In the genomic region with DNA sequence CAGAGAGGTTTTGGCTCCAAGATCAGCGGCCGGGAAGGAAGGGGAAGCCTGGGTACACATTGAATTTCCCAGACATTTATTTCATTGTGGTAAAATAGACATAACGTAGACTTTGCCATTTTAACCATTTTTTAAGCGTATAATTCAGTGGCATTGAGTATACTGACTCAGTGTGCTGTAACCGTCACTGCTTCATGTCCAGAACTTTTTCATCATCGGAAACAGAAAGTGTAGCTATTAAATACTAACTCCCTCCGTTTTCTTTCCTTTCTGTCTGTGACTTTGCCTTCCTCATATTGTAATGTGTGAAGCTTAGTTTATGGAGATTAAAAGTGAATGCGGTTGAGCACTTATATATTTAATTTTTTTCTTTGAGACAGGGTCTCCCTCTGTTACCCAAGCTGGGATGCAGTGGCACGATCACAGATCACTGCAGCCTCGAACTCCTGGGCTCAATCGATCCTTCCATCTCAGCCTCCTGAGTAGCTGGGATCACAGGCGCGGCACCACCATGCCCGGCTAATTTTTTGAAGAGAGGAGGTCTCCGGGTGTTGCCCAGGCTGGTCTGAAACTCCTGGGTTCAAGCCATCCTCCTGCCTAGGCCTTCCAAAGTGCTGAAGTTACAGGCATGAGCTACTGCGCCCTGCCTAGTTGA, we compare ENCODE assay signal across 8 cellular contexts. TPM values are rescaled to one million over a fixed set of nuclear protein-coding genes. Genes with fewer than 3 reads are reported as not detected.
A peak's percentile ranks its signal among the peaks of the same experiment; 100 is the strongest.
DNase-seq lines count a peak whose midpoint lies in the region; ATAC-seq, FAIRE-seq and TF ChIP-seq lines count a peak whose summit lies in the region.

No MANE protein-coding gene starts in this region.

- H2AFZ ChIP-seq in OCI-LY3 (ENCODE audit: low read depth, low read length), result no peak overlapping the region
- no peak overlapping the region for H2AFZ ChIP-seq in osteoblast (ENCODE audit: low read length)

- H3K9ac ChIP-seq in OCI-LY3 (ENCODE audit: low read length), result peak overlapping the region; percentile 98

- peak overlapping the region; percentile 97 for H3K4me3 Mint-ChIP-seq in CD8-positive, alpha-beta T cell
- peak overlapping the region; percentile 97 for H3K4me3 Mint-ChIP-seq in endothelial cell (ENCODE audit: unreplicated experiment)

- H3K4me2 ChIP-seq in OCI-LY3 (ENCODE audit: low read length), result peak overlapping the region; percentile 97
- H3K4me2 ChIP-seq in osteoblast (ENCODE audit: insufficient read depth, low read length), result peak overlapping the region; percentile 95

- H3K79me2 ChIP-seq in OCI-LY3 (ENCODE audit: low read length), result peaks cover 64% of the 10 kb centered on the region
- peaks cover 62% of the 10 kb centered on the region for H3K79me2 ChIP-seq in osteoblast (ENCODE audit: insufficient read depth, low read length)

- H3K4me3 ChIP-seq in CD8-positive, alpha-beta T cell (ENCODE audit: low read depth, low read length), result peak overlapping the region; percentile 69
- peak overlapping the region; percentile 97 for H3K4me3 ChIP-seq in OCI-LY3 (ENCODE audit: low read length)
- H3K4me3 ChIP-seq in osteoblast (ENCODE audit: insufficient read depth, low read length), result peak overlapping the region; percentile 95

- POLR2A ChIA-PET in CD8-positive, alpha-beta T cell (lab: Charles Lee), result interaction anchor here (0.6 to 2.6 kb wide), 8 partner anchors 11 to 273 kb away, joined by 3 to 11 read pairs (median 3); partner anchors contain the start of genes MARCHF2 and ZNF414

- H3K4me1 Mint-ChIP-seq in CD8-positive, alpha-beta T cell (ENCODE audit: low read depth), result peaks cover 50% of the 10 kb centered on the region
- peaks cover 32% of the 10 kb centered on the region for H3K4me1 Mint-ChIP-seq in endothelial cell (ENCODE audit: unreplicated experiment)

- H3K9me3 ChIP-seq in CD8-positive, alpha-beta T cell (ENCODE audit: low read length), result no peaks in the 10 kb centered on the region
- H3K9me3 ChIP-seq in OCI-LY3 (ENCODE audit: insufficient read depth, low read length) (no peaks in the 10 kb centered on the region), osteoblast (ENCODE audit: low read depth, low read length) (no peaks in the 10 kb centered on the region)

- H3K9me3 Mint-ChIP-seq in CD8-positive, alpha-beta T cell, result no peaks in the 10 kb centered on the region
- H3K9me3 Mint-ChIP-seq in endothelial cell (ENCODE audit: unreplicated experiment), result no peaks in the 10 kb centered on the region

- H3K27ac Mint-ChIP-seq in CD8-positive, alpha-beta T cell, result peak overlapping the region; percentile 92
- H3K27ac Mint-ChIP-seq in endothelial cell (ENCODE audit: unreplicated experiment), result peak overlapping the region; percentile 76

- intact Hi-C loops in CD8-positive, alpha-beta T cell (cut with DNase I, micrococcal nuclease), result loop anchor here in 1 of 2 experiments (10.0 kb wide), 1 partner anchor 989 kb away; the partner anchor contains the start of gene ZNF266
- intact Hi-C loops in head of caudate nucleus (cut with DNase I), result loop anchor here (5.0 kb wide), 1 partner anchor 56 kb away; the partner anchor contains the start of gene PRAM1

- no peak for ATAC-seq in CD8-positive, alpha-beta T cell
- no peak for ATAC-seq in HG03159 (IDR thresholded peaks at IDR 0.05; ENCODE audit: unreplicated experiment)

- TF ChIP-seq CTCF in CD8-positive, alpha-beta T cell (IDR thresholded peaks at IDR 0.05), result no peak
- TF ChIP-seq CTCF in OCI-LY3 (IDR thresholded peaks at IDR 0.05; ENCODE audit: low read depth, low read length), result no peak
- no peak for TF ChIP-seq CTCF in endothelial cell (IDR thresholded peaks at IDR 0.05; ENCODE audit: unreplicated experiment)
- TF ChIP-seq CTCF in osteoblast (IDR thresholded peaks at IDR 0.05; ENCODE audit: extremely low read depth, low read depth, low read length), result no peak

- H3K27ac ChIP-seq in CD8-positive, alpha-beta T cell (ENCODE audit: low read depth, low read length), result peak overlapping the region; percentile 96
- H3K27ac ChIP-seq in OCI-LY3 (ENCODE audit: low read length) (peak overlapping the region; percentile 78), osteoblast (ENCODE audit: low read depth, low read length) (peak overlapping the region; percentile 92)

- no peaks in the 10 kb centered on the region for H3K27me3 ChIP-seq in CD8-positive, alpha-beta T cell (ENCODE audit: insufficient read depth, low read length)
- H3K27me3 ChIP-seq in OCI-LY3 (ENCODE audit: low read depth, low read length), result no peaks in the 10 kb centered on the region
- H3K27me3 ChIP-seq in osteoblast (ENCODE audit: insufficient read depth, low read length), result no peaks in the 10 kb centered on the region

- H3K36me3 Mint-ChIP-seq in CD8-positive, alpha-beta T cell, result peaks cover 39% of the 10 kb centered on the region
- peaks cover 19% of the 10 kb centered on the region for H3K36me3 Mint-ChIP-seq in endothelial cell (ENCODE audit: low read depth, unreplicated experiment)

- H4K20me1 ChIP-seq in OCI-LY3 (ENCODE audit: insufficient read depth, low read length) (peaks cover 56% of the 10 kb centered on the region), osteoblast (ENCODE audit: insufficient read depth, low read length) (peaks cover 53% of the 10 kb centered on the region)

- H3K36me3 ChIP-seq in CD8-positive, alpha-beta T cell (ENCODE audit: insufficient read depth, low read length), result peaks cover 4% of the 10 kb centered on the region
- peaks cover 28% of the 10 kb centered on the region for H3K36me3 ChIP-seq in OCI-LY3 (replicated peaks; ENCODE audit: low read depth, low read length)
- H3K36me3 ChIP-seq in osteoblast (ENCODE audit: insufficient read depth, low read length), result peaks cover 19% of the 10 kb centered on the region

- CTCF ChIA-PET in CD8-positive, alpha-beta T cell (lab: Charles Lee), result interaction anchor here (1.2 kb wide), 1 partner anchor 92 kb away, joined by 3 read pairs; no protein-coding TSS in a partner anchor

- no peaks in the 10 kb centered on the region for H3K27me3 Mint-ChIP-seq in CD8-positive, alpha-beta T cell (ENCODE audit: low read depth)
- H3K27me3 Mint-ChIP-seq in endothelial cell (ENCODE audit: unreplicated experiment), result peaks cover 14% of the 10 kb centered on the region

- no peak for FAIRE-seq in frontal cortex (lab: Jason Lieb, UNC)

- DNase-seq in CD8-positive, alpha-beta T cell, result no peak
- DNase-seq in endothelial cell (ENCODE audit: low spot score) (no peak), osteoblast (ENCODE audit: insufficient read length, low spot score, missing footprints) (no peak), iPS-NIHi11 (ENCODE audit: low spot score) (no peak), frontal cortex (ENCODE audit: low spot score in 2 of 2) (no peak), head of caudate nucleus (no peak)

- peaks cover 41% of the 10 kb centered on the region for H3K4me1 ChIP-seq in CD8-positive, alpha-beta T cell (ENCODE audit: insufficient read depth, low read length)
- peaks cover 40% of the 10 kb centered on the region for H3K4me1 ChIP-seq in OCI-LY3 (ENCODE audit: low read length)
- peaks cover 24% of the 10 kb centered on the region for H3K4me1 ChIP-seq in osteoblast (ENCODE audit: insufficient read depth, low read length)

RNA-seq across cellular contexts. Expression of gene HNRNPM, which starts 1.4 kb away (rescaled TPM):
- 100 to 1,000 TPM; 268 to 278 TPM for total RNA-seq in CD8-positive, alpha-beta T cell
- total RNA-seq in endothelial cell (ENCODE audit: unreplicated experiment), result 223 TPM
- total RNA-seq in osteoblast, result 37.7 and 39.4 TPM in 2 replicates
- 66.4 TPM for total RNA-seq in frontal cortex

RNA-seq across cellular contexts. Expression of gene MARCHF2, which starts 33.1 kb away (rescaled TPM):
- total RNA-seq in CD8-positive, alpha-beta T cell, result 10 to 100 TPM; 14.5 to 17.5 TPM
- total RNA-seq in endothelial cell (ENCODE audit: unreplicated experiment) (58.2 TPM), osteoblast (69.8 and 72.5 TPM in 2 replicates), frontal cortex (49.3 TPM)

RNA-seq across cellular contexts. Expression of gene RAB11B, which starts 56.0 kb away (rescaled TPM):
- 10 to 100 TPM; 60.2 to 61.4 TPM for total RNA-seq in CD8-positive, alpha-beta T cell
- total RNA-seq in endothelial cell (ENCODE audit: unreplicated experiment) (130 TPM), osteoblast (24.2 and 28.3 TPM in 2 replicates), frontal cortex (90.5 TPM)

RNA-seq across cellular contexts. Expression of gene PRAM1, which starts 56.3 kb away (rescaled TPM):
- total RNA-seq in CD8-positive, alpha-beta T cell, result 1 to 10 TPM; 1.8 to 1.9 TPM
- total RNA-seq in endothelial cell (ENCODE audit: unreplicated experiment), result not detected
- total RNA-seq in osteoblast, result under 0.01 TPM in 1 of 2 replicates, not detected in the other
- total RNA-seq in frontal cortex, result not detected
